In the genomic region with DNA sequence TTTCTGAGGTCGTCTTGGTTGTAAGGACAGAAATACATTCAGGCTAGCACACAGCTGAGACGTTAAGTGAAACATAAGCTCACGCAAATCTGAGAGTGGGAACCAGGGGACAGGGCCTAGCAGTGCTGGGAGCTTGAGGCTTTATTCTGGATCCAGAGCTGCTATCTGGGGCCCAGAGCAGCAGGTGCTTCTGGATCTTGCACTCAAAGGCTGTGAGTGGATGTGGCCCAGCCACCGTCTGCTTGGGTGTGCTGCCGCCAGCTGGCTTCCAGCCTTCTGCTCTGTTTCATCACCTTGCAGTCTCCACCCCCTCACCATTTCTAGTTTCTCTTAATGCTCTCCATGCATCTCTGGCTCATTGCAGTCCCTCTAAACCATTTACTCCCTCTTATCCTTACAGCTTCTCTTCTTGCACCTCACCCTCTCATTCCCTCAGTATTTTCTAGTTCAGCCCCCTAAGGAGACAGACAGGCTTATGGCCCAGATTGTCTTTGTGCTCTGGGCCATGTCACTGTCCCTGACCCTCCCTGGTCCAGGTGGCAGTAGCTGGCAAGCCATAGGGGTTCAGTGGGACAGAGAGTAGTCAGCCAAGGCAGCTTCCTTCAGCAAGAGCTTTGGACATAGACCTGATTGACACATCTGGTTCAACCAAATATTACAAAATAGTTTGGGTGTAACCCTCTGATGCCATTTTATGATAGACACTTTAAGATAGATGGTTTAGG, we compare ENCODE assay signal across 11 cellular contexts. TPM values are rescaled to one million over a fixed set of nuclear protein-coding genes. Genes with fewer than 3 reads are reported as not detected.
DNase-seq lines count a peak whose midpoint lies in the region; ATAC-seq and TF ChIP-seq lines count a peak whose summit lies in the region.
"Had no signal": no experiment of that assay in that cellular context is flagged by ENCODE, and none has a peak within 500 bp of the region (broad histone marks: within the 10 kb centered on the region; RNA-seq: fewer than 3 reads in every experiment).

No MANE protein-coding gene starts in this region.

- H2AK5ac ChIP-seq in mesenchymal stem cell (ENCODE audit: low read length, severe bottlenecking): no peak overlapping the region

- no peaks in the 10 kb centered on the region for H3K79me1 ChIP-seq in mesenchymal stem cell (replicated peaks; ENCODE audit: low read length, poor library complexity, severe bottlenecking)

- H3K9me3 ChIP-seq in WERI-Rb-1 (ENCODE audit: severe bottlenecking) (no peaks in the 10 kb centered on the region), mesenchymal stem cell (ENCODE audit: control insufficient read depth, low read length) (peaks cover 5% of the 10 kb centered on the region)
- H3K9me3 ChIP-seq: BLaER1 had no signal

- no peaks in the 10 kb centered on the region for H3K27me3 ChIP-seq in WERI-Rb-1 (ENCODE audit: insufficient read depth, low read depth, severe bottlenecking)
- peaks cover 0 to 4% of the 10 kb centered on the region in 2 experiments for H3K27me3 ChIP-seq in mesenchymal stem cell (ENCODE audit: control insufficient read depth in 1 of 2, insufficient read depth in 1 of 2, low read length in 2 of 2)
- H3K27me3 ChIP-seq: BLaER1 had no signal

- no peak for TF ChIP-seq POLR2A in lower leg skin (IDR thresholded peaks at IDR 0.05)

- peak overlapping the region in 1 of 2 experiments; percentile 65 for H3K14ac ChIP-seq in mesenchymal stem cell (ENCODE audit: low read length in 2 of 2)

- H3K27ac ChIP-seq in WERI-Rb-1 (no peak overlapping the region), mesenchymal stem cell (ENCODE audit: low read length, poor library complexity, severe bottlenecking) (no peak overlapping the region)
- H3K27ac ChIP-seq: BLaER1 had no signal

- H3K4me3 ChIP-seq in WERI-Rb-1 (ENCODE audit: low read depth, low read length) (no peak overlapping the region), mesenchymal stem cell (ENCODE audit: insufficient read depth in 1 of 2, low read depth in 1 of 2, low read length in 2 of 2) (no peak overlapping the region), lower leg skin (ENCODE audit: low read depth, poor library complexity, severe bottlenecking) (no peak overlapping the region)
- H3K4me3 ChIP-seq: BLaER1 had no signal

- H3K9ac ChIP-seq in mesenchymal stem cell (ENCODE audit: low read length): no peak overlapping the region
- H3K9ac ChIP-seq: BLaER1 had no signal

- no peak overlapping the region for H4K8ac ChIP-seq in mesenchymal stem cell (ENCODE audit: low read length)

- peak; percentile 42; the same call in 1 of the 2 replicates for TF ChIP-seq CTCF in WERI-Rb-1 (IDR thresholded peaks at IDR 0.05; ENCODE audit: low read depth, low read length)
- no peak for TF ChIP-seq CTCF in lower leg skin (IDR thresholded peaks at IDR 0.05)

- H3K9me3 Mint-ChIP-seq in stimulated activated effector memory CD8-positive, alpha-beta T cell treated with anti-CD3 and anti-CD28 coated beads, Interleukin-12 subunit alpha, Interleukin-12 subunit beta, amount 100 ng/mL, for 72 hours: peaks cover 2% of the 10 kb centered on the region
- H3K9me3 Mint-ChIP-seq: activated naive CD8-positive, alpha-beta T cell treated with anti-CD3 and anti-CD28 coated beads, Interleukin-2, amount 10 ng/mL, durations not matched to agents 7 days and 5 days; neural crest cell had no signal

- H3K36me3 ChIP-seq in WERI-Rb-1 (no peaks in the 10 kb centered on the region), mesenchymal stem cell (ENCODE audit: control insufficient read depth in 1 of 2, insufficient read depth in 2 of 2, low read depth in 1 of 2, low read length in 2 of 2) (no peaks in the 10 kb centered on the region)
- H3K36me3 ChIP-seq: BLaER1 had no signal

- peak; percentile 72 for DNase-seq in COLO668 (lab: John Stamatoyannopoulos, UW; ENCODE audit: unreplicated experiment)
- peak; percentile 37 for DNase-seq in NCI-H187 treated with DMSO at 0.1 percent for 48 hours (lab: John Stamatoyannopoulos, UW)
- peak; percentile 53 for DNase-seq in WERI-Rb-1
- peak; percentile 4 for DNase-seq in mesenchymal stem cell
- no peak for DNase-seq in T-helper 2 cell
- DNase-seq in stimulated activated effector memory CD8-positive, alpha-beta T cell treated with anti-CD3 and anti-CD28 coated beads, Interleukin-12 subunit alpha, Interleukin-12 subunit beta, amount 100 ng/mL, for 72 hours (ENCODE audit: low spot score in 2 of 2): no peak
- DNase-seq in lower leg skin (ENCODE audit: low spot score in 2 of 2): no peak
- DNase-seq: activated naive CD8-positive, alpha-beta T cell treated with anti-CD3 and anti-CD28 coated beads, Interleukin-2, amount 10 ng/mL, durations not matched to agents 7 days and 5 days had no signal

- no peak overlapping the region for H3K27ac Mint-ChIP-seq in stimulated activated effector memory CD8-positive, alpha-beta T cell treated with anti-CD3 and anti-CD28 coated beads, Interleukin-12 subunit alpha, Interleukin-12 subunit beta, amount 100 ng/mL, for 72 hours
- H3K27ac Mint-ChIP-seq: activated naive CD8-positive, alpha-beta T cell treated with anti-CD3 and anti-CD28 coated beads, Interleukin-2, amount 10 ng/mL, durations not matched to agents 7 days and 5 days had no signal

- H2BK5ac ChIP-seq in mesenchymal stem cell (ENCODE audit: low read depth, low read length, poor library complexity, severe bottlenecking): no peak overlapping the region

- H2BK15ac ChIP-seq in mesenchymal stem cell (ENCODE audit: low read depth, poor library complexity, severe bottlenecking): no peak overlapping the region

- WGBS in mesenchymal stem cell: 78% methylated on average over 5 of the region's 5 CpGs
- whole genome bisulfite sequencing in lower leg skin, 2 donors: 54 to 58% methylated on average over 5 of the region's 5 CpGs

- H2BK120ac ChIP-seq in mesenchymal stem cell (ENCODE audit: low read depth, low read length): no peak overlapping the region

- H3K36me3 Mint-ChIP-seq in stimulated activated effector memory CD8-positive, alpha-beta T cell treated with anti-CD3 and anti-CD28 coated beads, Interleukin-12 subunit alpha, Interleukin-12 subunit beta, amount 100 ng/mL, for 72 hours: no peaks in the 10 kb centered on the region
- H3K36me3 Mint-ChIP-seq: activated naive CD8-positive, alpha-beta T cell treated with anti-CD3 and anti-CD28 coated beads, Interleukin-2, amount 10 ng/mL, durations not matched to agents 7 days and 5 days had no signal

- ATAC-seq in stimulated activated effector memory CD8-positive, alpha-beta T cell treated with anti-CD3 and anti-CD28 coated beads, Interleukin-12 subunit alpha, Interleukin-12 subunit beta, amount 100 ng/mL, for 72 hours: no peak
- ATAC-seq in GM18858 (IDR thresholded peaks at IDR 0.05; ENCODE audit: unreplicated experiment): no peak

- no peaks in the 10 kb centered on the region for H3K4me1 Mint-ChIP-seq in stimulated activated effector memory CD8-positive, alpha-beta T cell treated with anti-CD3 and anti-CD28 coated beads, Interleukin-12 subunit alpha, Interleukin-12 subunit beta, amount 100 ng/mL, for 72 hours
- H3K4me1 Mint-ChIP-seq: activated naive CD8-positive, alpha-beta T cell treated with anti-CD3 and anti-CD28 coated beads, Interleukin-2, amount 10 ng/mL, durations not matched to agents 7 days and 5 days; neural crest cell had no signal

- no peak overlapping the region for H3K23ac ChIP-seq in mesenchymal stem cell (ENCODE audit: low read length in 2 of 2)

- H3K4me3 Mint-ChIP-seq in stimulated activated effector memory CD8-positive, alpha-beta T cell treated with anti-CD3 and anti-CD28 coated beads, Interleukin-12 subunit alpha, Interleukin-12 subunit beta, amount 100 ng/mL, for 72 hours: no peak overlapping the region
- H3K4me3 Mint-ChIP-seq: activated naive CD8-positive, alpha-beta T cell treated with anti-CD3 and anti-CD28 coated beads, Interleukin-2, amount 10 ng/mL, durations not matched to agents 7 days and 5 days; neural crest cell had no signal

- H3K4me1 ChIP-seq in mesenchymal stem cell (ENCODE audit: control insufficient read depth, insufficient read depth, low read depth, low read length): no peaks in the 10 kb centered on the region
- H3K4me1 ChIP-seq: BLaER1 had no signal

- peak overlapping the region in 1 of 2 experiments; percentile 48 for H3K18ac ChIP-seq in mesenchymal stem cell (ENCODE audit: low read depth in 1 of 2, low read length in 2 of 2)

- no peak overlapping the region for H2AFZ ChIP-seq in mesenchymal stem cell (ENCODE audit: low read depth, low read length)

- H4K91ac ChIP-seq in mesenchymal stem cell (ENCODE audit: low read length): no peak overlapping the region

- intact Hi-C loops in lower leg skin (cut with DNase I; ENCODE audit: low total_unique reads): no loop called here

- H3K4me2 ChIP-seq in mesenchymal stem cell (ENCODE audit: low read length, poor library complexity, severe bottlenecking): no peak overlapping the region
- H3K4me2 ChIP-seq: BLaER1 had no signal

- no peak overlapping the region for H3K4ac ChIP-seq in mesenchymal stem cell (ENCODE audit: low read depth in 1 of 2, low read length in 2 of 2)

- peak overlapping the region in 1 of 2 experiments; percentile 31 for H2BK12ac ChIP-seq in mesenchymal stem cell (ENCODE audit: low read length in 2 of 2)

RNA-seq across cellular contexts. Expression of a gene that starts 53.7 kb away (rescaled TPM):
- 14.3 TPM for polyA plus RNA-seq in mesenchymal stem cell (2013, experiment 1 of 2)
- polyA plus RNA-seq in mesenchymal stem cell (2013, experiment 2 of 2): 13.6 TPM
- 1 to 10 TPM; 1.7 to 7.1 (median 3.8) TPM for total RNA-seq in lower leg skin

Comparison
In these comparisons a context has a peak if more than half of its experiments do, and no peak if none do; other contexts are left out.
1. DNase-seq: peak in COLO668 (single experiment), NCI-H187 treated with DMSO at 0.1 percent for 48 hours (single experiment), WERI-Rb-1 (single experiment) and mesenchymal stem cell (single experiment); none in T-helper 2 cell (0 of 5), stimulated activated effector memory CD8-positive, alpha-beta T cell treated with anti-CD3 and anti-CD28 coated beads, Interleukin-12 subunit alpha, Interleukin-12 subunit beta, amount 100 ng/mL, for 72 hours (0 of 2) and lower leg skin (0 of 2).